18 cellular contexts compared by ENCODE assay signal in the genomic region with DNA sequence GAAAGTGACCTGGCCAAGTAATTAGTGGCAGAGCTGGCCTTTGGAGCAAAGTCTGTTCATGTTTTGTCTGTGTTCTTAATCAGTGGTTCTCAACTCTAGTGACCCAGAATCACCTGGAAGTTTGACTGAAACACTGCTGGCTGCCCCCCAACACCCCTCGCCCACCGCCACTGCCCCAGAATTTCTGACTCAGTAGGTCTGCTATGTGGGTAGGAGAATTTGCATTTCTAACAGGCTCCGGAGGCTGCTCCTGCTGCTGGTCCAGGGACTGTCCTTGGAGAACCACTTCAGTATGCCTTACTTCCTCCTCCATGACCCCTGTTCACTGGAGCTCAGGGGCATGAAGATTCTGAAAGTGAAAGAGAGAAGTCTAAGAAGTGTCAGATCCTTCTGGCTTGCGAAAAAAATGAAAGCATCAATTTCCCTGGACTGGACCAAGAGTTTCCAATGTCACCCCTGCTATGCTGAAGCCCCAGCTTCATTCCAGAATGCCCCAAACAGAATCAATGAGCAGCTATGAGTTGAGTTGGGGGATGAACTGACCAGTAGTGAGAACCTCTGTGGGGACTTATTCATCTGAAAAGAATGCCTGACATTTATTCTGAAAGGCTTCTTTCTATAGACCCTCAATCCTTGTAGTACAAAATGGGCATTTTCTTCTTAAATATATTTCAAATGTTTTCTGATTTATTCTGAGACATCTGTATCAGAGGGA. TPM values are rescaled to one million over a fixed set of nuclear protein-coding genes. Genes with fewer than 3 reads are reported as not detected.
DNase-seq lines count a peak whose midpoint lies in the region; ATAC-seq, FAIRE-seq and TF ChIP-seq lines count a peak whose summit lies in the region.
"Had no signal": no experiment of that assay in that cellular context is flagged by ENCODE, and none has a peak within 500 bp of the region (broad histone marks: within the 10 kb centered on the region; RNA-seq: fewer than 3 reads in every experiment).

No MANE protein-coding gene starts in this region.

- FAIRE-seq in HepG2 (lab: Jason Lieb, UNC), result no peak
- FAIRE-seq: GM12891 had no signal

- no peak overlapping the region for H3K4me2 ChIP-seq in HepG2 (ENCODE audit: low read depth, low read length)

- TF ChIP-seq CTCF in right lobe of liver (IDR thresholded peaks at IDR 0.05) (no peak), HepG2 (CRISPR knock-in tag; IDR thresholded peaks at IDR 0.05) (no peak), lower lobe of right lung (IDR thresholded peaks at IDR 0.05) (no peak), upper lobe of right lung (IDR thresholded peaks at IDR 0.05) (no peak), osteocyte (IDR thresholded peaks at IDR 0.05) (no peak)

- H3K9me3 ChIP-seq in right lobe of liver (no peaks in the 10 kb centered on the region), HepG2 (ENCODE audit: low read length) (no peaks in the 10 kb centered on the region), adipocyte (ENCODE audit: control insufficient read depth, low read length) (no peaks in the 10 kb centered on the region), lower lobe of right lung (no peaks in the 10 kb centered on the region), upper lobe of right lung (no peaks in the 10 kb centered on the region)
- H3K9me3 ChIP-seq: prostate gland, upper lobe of left lung had no signal

- H3K79me2 ChIP-seq in HepG2 (ENCODE audit: insufficient read depth, low read length), result no peaks in the 10 kb centered on the region

- peaks cover 46% of the 10 kb centered on the region for H3K27me3 Mint-ChIP-seq in osteocyte (ENCODE audit: unreplicated experiment)
- H3K27me3 Mint-ChIP-seq: activated naive CD4-positive, alpha-beta T cell treated with anti-CD3 and anti-CD28 coated beads, Interleukin-2, amount 50 U/mL, for 24 hours had no signal

- no peak for TF ChIP-seq EP300 in HepG2 (IDR thresholded peaks at IDR 0.05; ENCODE audit: low read depth in 2 of 2, low read length in 2 of 2)
- TF ChIP-seq EP300 in HepG2 (CRISPR knock-in tag; IDR thresholded peaks at IDR 0.05; ENCODE audit: borderline replicate concordance), result no peak

- H3K4me1 ChIP-seq in right lobe of liver (no peaks in the 10 kb centered on the region), HepG2 (ENCODE audit: insufficient read depth, low read length) (peaks cover 12% of the 10 kb centered on the region; the same call in 1 of the 2 replicates), adipocyte (ENCODE audit: control insufficient read depth, insufficient read depth, low read length) (peaks cover 36% of the 10 kb centered on the region), lower lobe of right lung (peaks cover 4% of the 10 kb centered on the region), upper lobe of right lung (peaks cover 13% of the 10 kb centered on the region)
- H3K4me1 ChIP-seq: prostate gland had no signal

- DNase-seq in right lobe of liver (no peak), HepG2 (ENCODE audit: low spot score) (no peak), adipocyte (ENCODE audit: low read depth) (peak; percentile 31), lower lobe of right lung (no peak), upper lobe of right lung (no peak), osteocyte (ENCODE audit: extremely low spot score, unreplicated experiment) (no peak)
- DNase-seq: activated B cell treated with CpG ODN at 0.5 μM for 24 hours, DMS153, erythroblast, Kasumi-1, NCI-H2029 treated with DMSO at 0.1 percent for 48 hours, NCI-H774, upper lobe of left lung had no signal

- no peaks in the 10 kb centered on the region for H3K9me3 Mint-ChIP-seq in osteocyte (ENCODE audit: unreplicated experiment)
- H3K9me3 Mint-ChIP-seq: activated B cell treated with CpG ODN at 0.5 μM for 24 hours; activated naive CD4-positive, alpha-beta T cell treated with anti-CD3 and anti-CD28 coated beads, Interleukin-2, amount 50 U/mL, for 24 hours had no signal

- H3K4me3 Mint-ChIP-seq in osteocyte (ENCODE audit: unreplicated experiment), result no peak overlapping the region
- H3K4me3 Mint-ChIP-seq: activated B cell treated with CpG ODN at 0.5 μM for 24 hours; activated naive CD4-positive, alpha-beta T cell treated with anti-CD3 and anti-CD28 coated beads, Interleukin-2, amount 50 U/mL, for 24 hours had no signal

- H3K27me3 ChIP-seq in right lobe of liver (no peaks in the 10 kb centered on the region), HepG2 (ENCODE audit: control insufficient read depth in 1 of 2, insufficient read depth in 2 of 2, low read length in 2 of 2) (peaks cover 4 to 12% of the 10 kb centered on the region in 2 experiments; a peak in 3 of 5 replicates), adipocyte (replicated peaks; ENCODE audit: control insufficient read depth, insufficient read depth, low read length) (no peaks in the 10 kb centered on the region), lower lobe of right lung (ENCODE audit: low read depth) (no peaks in the 10 kb centered on the region), upper lobe of right lung (no peaks in the 10 kb centered on the region)
- H3K27me3 ChIP-seq: upper lobe of left lung had no signal

- H3K4me3 ChIP-seq in right lobe of liver (no peak overlapping the region), HepG2 (replicated peaks in 1 of 3; ENCODE audit: insufficient read depth in 1 of 3, low read depth in 2 of 3, low read length in 3 of 3) (no peak overlapping the region), adipocyte (ENCODE audit: low read length) (peak overlapping the region; percentile 10), lower lobe of right lung (no peak overlapping the region), upper lobe of right lung (no peak overlapping the region)
- H3K4me3 ChIP-seq: prostate gland, upper lobe of left lung had no signal

- in situ Hi-C loops in HepG2 (cut with HindIII; ENCODE audit: extremely low pct_ligation_motif_present, low pct_unique_long_range_greater_than_20kb), result no loop called here

- ATAC-seq in right lobe of liver, result peak; percentile 29 to 67 (median 46)
- ATAC-seq in HepG2, result no peak
- ATAC-seq in lower lobe of right lung, result peak; percentile 49 to 76
- peak; percentile 85 for ATAC-seq in upper lobe of right lung
- no peak for ATAC-seq in GM18868 (IDR thresholded peaks at IDR 0.05; ENCODE audit: unreplicated experiment)
- ATAC-seq in GM21786 (IDR thresholded peaks at IDR 0.05; ENCODE audit: unreplicated experiment), result no peak

- no TSS peak for BruUV-seq in HepG2 (replicated peaks; lab: Mats Ljungman, UMichigan)

- TF ChIP-seq RAD21 in HepG2 (CRISPR knock-in tag; IDR thresholded peaks at IDR 0.05), result no peak

- H3K27ac ChIP-seq in right lobe of liver (no peak overlapping the region), HepG2 (ENCODE audit: extremely low read length, insufficient read depth, low read length) (no peak overlapping the region), lower lobe of right lung (no peak overlapping the region), upper lobe of right lung (no peak overlapping the region)
- H3K27ac ChIP-seq: prostate gland, upper lobe of left lung had no signal

- POLR2A ChIA-PET in HepG2 (lab: Yijun Ruan, JAX), result no interaction called here

- no peak overlapping the region for H3K9ac ChIP-seq in HepG2 (ENCODE audit: insufficient read depth, low read depth, low read length)
- H3K9ac ChIP-seq in adipocyte (ENCODE audit: low read length), result no peak overlapping the region

- TF ChIP-seq POLR2A in right lobe of liver (IDR thresholded peaks at IDR 0.05), result no peak
- no peak for TF ChIP-seq POLR2A in HepG2 (IDR thresholded peaks at IDR 0.05; ENCODE audit: insufficient read depth in 1 of 2, low read depth in 2 of 2, low read length in 2 of 2)

- no peak overlapping the region for H3K27ac Mint-ChIP-seq in osteocyte (ENCODE audit: unreplicated experiment)
- H3K27ac Mint-ChIP-seq: activated B cell treated with CpG ODN at 0.5 μM for 24 hours; activated naive CD4-positive, alpha-beta T cell treated with anti-CD3 and anti-CD28 coated beads, Interleukin-2, amount 50 U/mL, for 24 hours had no signal

- H3K36me3 Mint-ChIP-seq in osteocyte (ENCODE audit: unreplicated experiment), result no peaks in the 10 kb centered on the region
- H3K36me3 Mint-ChIP-seq: activated naive CD4-positive, alpha-beta T cell treated with anti-CD3 and anti-CD28 coated beads, Interleukin-2, amount 50 U/mL, for 24 hours had no signal

- CTCF ChIA-PET in HepG2 (lab: Yijun Ruan, JAX; ENCODE audit: low intra/inter-chr PET ratio, low total read pairs), result no interaction called here

- H4K20me1 ChIP-seq in HepG2 (ENCODE audit: insufficient read depth, low read length), result no peaks in the 10 kb centered on the region

- no peaks in the 10 kb centered on the region for H3K36me3 ChIP-seq in right lobe of liver
- no peaks in the 10 kb centered on the region for H3K36me3 ChIP-seq in HepG2 (replicated peaks in 1 of 2; ENCODE audit: control insufficient read depth in 1 of 2, insufficient read depth in 2 of 2, low read length in 2 of 2)
- H3K36me3 ChIP-seq in adipocyte (ENCODE audit: control insufficient read depth, insufficient read depth, low read length, severe bottlenecking), result peaks cover 6% of the 10 kb centered on the region
- no peaks in the 10 kb centered on the region for H3K36me3 ChIP-seq in lower lobe of right lung
- H3K36me3 ChIP-seq in upper lobe of right lung, result no peaks in the 10 kb centered on the region
- H3K36me3 ChIP-seq: prostate gland, upper lobe of left lung had no signal

- peaks cover 15% of the 10 kb centered on the region for H3K4me1 Mint-ChIP-seq in osteocyte (ENCODE audit: unreplicated experiment)
- H3K4me1 Mint-ChIP-seq: activated naive CD4-positive, alpha-beta T cell treated with anti-CD3 and anti-CD28 coated beads, Interleukin-2, amount 50 U/mL, for 24 hours had no signal

- 25% methylated on average over 2 of the region's 4 CpGs for WGBS in right lobe of liver (ENCODE audit: insufficient coverage, low coverage, low lambda C conversion rate, missing lambda C conversion rate)
- WGBS in HepG2 (ENCODE audit: low lambda C conversion rate), result 26% methylated on average over 4 of the region's 4 CpGs

- no peak overlapping the region for H2AFZ ChIP-seq in HepG2 (ENCODE audit: low read length)

- intact Hi-C loops in right lobe of liver (cut with DNase I) (no loop called here), HepG2 (cut with micrococcal nuclease; ENCODE audit: unreplicated experiment) (no loop called here), lower lobe of right lung (cut with DNase I) (no loop called here), upper lobe of right lung (cut with DNase I) (no loop called here)

RNA-seq across cellular contexts. Expression of a gene that starts 20.8 kb away (rescaled TPM):
- total RNA-seq in right lobe of liver (under 1 TPM in 4 of 6 experiments, not detected in 2; 0.07 to 0.58 (median 0.11) TPM), HepG2 (2016; rRNA removed; fragmentation: Illumina TruSeq; extraction: Trizol) (not detected in 2 replicates), lower lobe of right lung (8.0 TPM), upper lobe of right lung (8.0 TPM), osteocyte (0.34 and 0.81 TPM in 2 replicates)
- total RNA-seq in HepG2 (2016; cell fraction: cytosol; rRNA removed; fragmentation: Illumina TruSeq; extraction: Trizol; ENCODE audit: low read depth), result not detected in 2 replicates
- total RNA-seq in HepG2 (2016; cell fraction: insoluble cytoplasmic fraction; rRNA removed; fragmentation: Illumina TruSeq; extraction: Trizol), result not detected in 2 replicates
- not detected in 2 replicates for total RNA-seq in HepG2 (2016; cell fraction: membrane; rRNA removed; fragmentation: Illumina TruSeq; extraction: Trizol)
- not detected in 2 replicates for total RNA-seq in HepG2 (2016; cell fraction: nucleus; rRNA removed; fragmentation: Illumina TruSeq; extraction: Trizol)
- not detected in 2 replicates for polyA plus RNA-seq in HepG2 (2011; rRNA removed)
- not detected in 2 replicates for polyA plus RNA-seq in HepG2 (2011; cell fraction: cytosol; rRNA removed)
- not detected in 2 replicates for polyA plus RNA-seq in HepG2 (2011; cell fraction: nucleus; rRNA removed)
- not detected in 2 replicates for polyA plus RNA-seq in HepG2 (2012)
- polyA plus RNA-seq in HepG2 (2016; cell fraction: cytosol; fragmentation: Illumina TruSeq; extraction: Trizol; ENCODE audit: low read depth), result not detected in 2 replicates
- not detected in 2 replicates for polyA plus RNA-seq in HepG2 (2016; cell fraction: insoluble cytoplasmic fraction; fragmentation: Illumina TruSeq; extraction: Trizol; ENCODE audit: low read depth)
- not detected in 2 replicates for polyA plus RNA-seq in HepG2 (2016; cell fraction: membrane; fragmentation: Illumina TruSeq; extraction: Trizol; ENCODE audit: low read depth)
- polyA plus RNA-seq in HepG2 (2016; cell fraction: nucleus; fragmentation: Illumina TruSeq; extraction: Trizol; ENCODE audit: insufficient read depth, low read depth), result not detected in 2 replicates
- polyA minus RNA-seq in HepG2 (2011; rRNA and poly(A)+ RNA removed; ENCODE audit: low replicate concordance), result 2.3 TPM in 1 of 2 replicates, not detected in the other
- polyA minus RNA-seq in HepG2 (2011; cell fraction: cytosol; rRNA and poly(A)+ RNA removed), result not detected in 2 replicates
- polyA minus RNA-seq in HepG2 (2011; cell fraction: nucleus; rRNA and poly(A)+ RNA removed), result not detected in 2 replicates

Comparison
In these comparisons a context has a peak if more than half of its experiments do, and no peak if none do; other contexts are left out.
1. ATAC-seq: peak in right lobe of liver (4 of 4), lower lobe of right lung (2 of 2) and upper lobe of right lung (single experiment); none in HepG2 (single experiment), GM18868 (single experiment) and GM21786 (single experiment).